Comparison of ENCODE assay signal across 7 cellular contexts in the genomic region with DNA sequence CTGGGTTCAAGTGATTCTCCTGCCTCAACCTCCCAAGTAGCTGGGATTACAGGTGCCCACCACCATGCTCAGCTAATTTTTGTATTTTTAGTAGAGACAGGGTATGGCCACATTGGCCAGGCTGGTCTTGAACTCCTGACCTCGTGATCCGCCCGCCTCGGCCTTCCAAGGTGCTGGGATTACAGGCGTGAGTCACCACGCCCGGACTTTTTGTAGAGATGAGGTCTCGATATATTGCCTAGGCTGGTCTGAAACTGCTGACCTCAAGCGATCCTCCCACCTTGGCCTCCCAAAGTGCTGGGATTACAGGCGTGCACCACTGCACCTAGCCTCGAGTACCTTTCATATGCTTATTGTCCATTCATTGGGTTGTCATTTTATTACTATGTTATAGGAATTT. TPM values are rescaled to one million over a fixed set of nuclear protein-coding genes. Genes with fewer than 3 reads are reported as not detected.
"Had no signal": no experiment of that assay in that cellular context is flagged by ENCODE, and none has a peak within 500 bp of the region (broad histone marks: within the 10 kb centered on the region; RNA-seq: fewer than 3 reads in every experiment).

No MANE protein-coding gene starts in this region.

RNA-seq across cellular contexts. Expression of gene LRP1-AS, which starts 26.7 kb away (rescaled TPM):
- total RNA-seq: GM23248, GM23338, H1, H4, H7, H9, HFFc6 had no signal
- polyA plus RNA-seq: H1 had no signal
